In the genomic region with DNA sequence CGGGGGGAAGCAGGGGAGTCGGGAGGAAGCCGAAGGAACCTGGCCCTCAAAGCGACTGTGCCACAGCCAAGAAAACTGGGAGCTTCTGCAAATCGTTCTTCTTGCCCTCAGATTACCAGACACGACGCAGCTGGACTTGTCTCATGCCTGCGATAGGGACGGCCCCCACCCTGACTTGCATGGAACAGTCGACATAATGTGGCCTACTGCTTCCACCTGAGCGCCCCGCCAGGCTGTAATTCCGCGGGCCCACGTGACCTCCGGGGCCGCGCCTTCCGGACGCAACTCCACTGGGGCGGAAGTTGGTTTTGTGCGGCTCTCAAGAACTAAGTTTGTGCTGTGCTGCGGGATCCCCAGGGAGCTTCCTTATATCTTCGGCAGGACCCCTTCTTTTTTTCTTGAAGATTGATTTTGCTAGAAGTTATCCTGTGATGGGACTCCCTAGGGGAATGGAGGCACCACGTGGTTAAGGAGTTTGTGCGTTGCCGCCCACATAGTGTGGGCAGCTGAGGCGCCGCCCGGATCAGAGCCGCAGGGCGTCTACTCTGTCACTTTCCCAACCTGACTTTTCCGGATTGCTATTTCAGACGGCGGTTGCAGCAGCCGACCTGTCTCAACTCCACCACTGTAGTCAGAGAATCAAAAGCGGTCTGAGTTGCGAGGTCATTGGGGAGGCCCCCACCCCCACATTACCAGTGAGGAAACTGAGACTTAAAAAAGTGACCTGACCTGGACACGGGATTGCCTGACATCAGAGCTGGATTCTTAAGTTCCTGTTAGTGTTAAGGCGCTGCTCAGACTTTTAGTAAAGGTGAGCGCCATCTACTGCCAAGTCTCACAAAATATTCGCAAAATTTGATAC, we compare ENCODE assay signal across 7 cellular contexts. TPM values are rescaled to one million over a fixed set of nuclear protein-coding genes. Genes with fewer than 3 reads are reported as not detected.
DNase-seq lines count a peak whose midpoint lies in the region; ATAC-seq and TF ChIP-seq lines count a peak whose summit lies in the region.

No MANE protein-coding gene starts in this region.

- peak; percentile 84 to 95 for DNase-seq in NCI-H1930 (lab: John Stamatoyannopoulos, UW)
- peak; percentile 86 for DNase-seq in T-helper 9 cell
- DNase-seq in astrocyte of the cerebellum (ENCODE audit: low read depth), result peak; percentile 86
- DNase-seq in hepatocyte (ENCODE audit: low spot score), result peak; percentile 96
- DNase-seq in renal cortical epithelial cell (ENCODE audit: low read depth), result peak; percentile 88

- H3K79me2 ChIP-seq in hepatocyte, result peaks cover 39% of the 10 kb centered on the region

- peak overlapping the region; percentile 72 for H3K4me2 ChIP-seq in hepatocyte

- peak overlapping the region; percentile 44 for H2AFZ ChIP-seq in hepatocyte

- no peaks in the 10 kb centered on the region for H3K27me3 ChIP-seq in hepatocyte

- H3K4me1 ChIP-seq in hepatocyte (ENCODE audit: insufficient read depth), result peaks cover 29% of the 10 kb centered on the region

- under 1% methylated on average over 37 of the region's 42 CpGs for WGBS in hepatocyte (ENCODE audit: low lambda C conversion rate, missing lambda C conversion rate)

- ATAC-seq in GM18505 (IDR thresholded peaks at IDR 0.05; ENCODE audit: unreplicated experiment) (peak; percentile 67), HG02981 (IDR thresholded peaks at IDR 0.05; ENCODE audit: unreplicated experiment) (peak; percentile 62)

- H3K27ac ChIP-seq in hepatocyte, result peak overlapping the region; percentile 96

- TF ChIP-seq CTCF in astrocyte of the cerebellum (IDR thresholded peaks at IDR 0.05; ENCODE audit: low read depth, low read length, missing control alignments), result peak; percentile 47
- TF ChIP-seq CTCF in hepatocyte (IDR thresholded peaks at IDR 0.05; ENCODE audit: poor library complexity), result peak; percentile 72

- H3K9me2 ChIP-seq in hepatocyte (replicated peaks; ENCODE audit: insufficient read depth), result no peaks in the 10 kb centered on the region

- in situ Hi-C loops in astrocyte of the cerebellum (cut with HindIII; ENCODE audit: low sequenced_read_pairs), result no loop called here

- H3K36me3 ChIP-seq in hepatocyte (replicated peaks; ENCODE audit: insufficient read depth, low read depth), result no peaks in the 10 kb centered on the region

- peak; percentile 14 for TF ChIP-seq POLR2A in GM18505 (IDR thresholded peaks at IDR 0.05; ENCODE audit: borderline replicate concordance, extremely low read depth, insufficient read depth, insufficient read length)

- H4K20me1 ChIP-seq in hepatocyte (ENCODE audit: insufficient read depth, poor library complexity, severe bottlenecking), result peaks cover 37% of the 10 kb centered on the region

- peak overlapping the region; percentile 84 for H3K4me3 ChIP-seq in astrocyte of the cerebellum (ENCODE audit: low read depth, low read length)
- peak overlapping the region; percentile 43 for H3K4me3 ChIP-seq in hepatocyte

- H3K9me3 ChIP-seq in hepatocyte (ENCODE audit: low read depth), result no peaks in the 10 kb centered on the region

RNA-seq across cellular contexts. Expression of gene CD164, which starts 0.5 kb away (rescaled TPM):
- total RNA-seq in hepatocyte, result 571 and 574 TPM in 2 replicates
- polyA plus RNA-seq in hepatocyte, result 436 and 475 TPM in 2 replicates
- 248 and 303 TPM in 2 replicates for total RNA-seq in renal cortical epithelial cell

RNA-seq across cellular contexts. Expression of gene PPIL6, which starts 57.6 kb away (rescaled TPM):
- 2.2 and 2.6 TPM in 2 replicates for total RNA-seq in hepatocyte
- polyA plus RNA-seq in hepatocyte, result 2.9 and 3.8 TPM in 2 replicates
- 0.17 and 13.3 TPM in 2 replicates for total RNA-seq in renal cortical epithelial cell

RNA-seq across cellular contexts. Expression of gene SMPD2, which starts 57.7 kb away (rescaled TPM):
- total RNA-seq in hepatocyte (9.3 and 15.3 TPM in 2 replicates), renal cortical epithelial cell (17.0 and 17.7 TPM in 2 replicates)
- 19.2 and 25.1 TPM in 2 replicates for polyA plus RNA-seq in hepatocyte

Comparison
In these comparisons a context has a peak if more than half of its experiments do, and no peak if none do; other contexts are left out.
1. Peak in every context shown above with its lines: DNase-seq, ATAC-seq, H3K4me3 ChIP-seq and H3K27ac ChIP-seq.